9 cellular contexts compared by ENCODE assay signal in the genomic region with DNA sequence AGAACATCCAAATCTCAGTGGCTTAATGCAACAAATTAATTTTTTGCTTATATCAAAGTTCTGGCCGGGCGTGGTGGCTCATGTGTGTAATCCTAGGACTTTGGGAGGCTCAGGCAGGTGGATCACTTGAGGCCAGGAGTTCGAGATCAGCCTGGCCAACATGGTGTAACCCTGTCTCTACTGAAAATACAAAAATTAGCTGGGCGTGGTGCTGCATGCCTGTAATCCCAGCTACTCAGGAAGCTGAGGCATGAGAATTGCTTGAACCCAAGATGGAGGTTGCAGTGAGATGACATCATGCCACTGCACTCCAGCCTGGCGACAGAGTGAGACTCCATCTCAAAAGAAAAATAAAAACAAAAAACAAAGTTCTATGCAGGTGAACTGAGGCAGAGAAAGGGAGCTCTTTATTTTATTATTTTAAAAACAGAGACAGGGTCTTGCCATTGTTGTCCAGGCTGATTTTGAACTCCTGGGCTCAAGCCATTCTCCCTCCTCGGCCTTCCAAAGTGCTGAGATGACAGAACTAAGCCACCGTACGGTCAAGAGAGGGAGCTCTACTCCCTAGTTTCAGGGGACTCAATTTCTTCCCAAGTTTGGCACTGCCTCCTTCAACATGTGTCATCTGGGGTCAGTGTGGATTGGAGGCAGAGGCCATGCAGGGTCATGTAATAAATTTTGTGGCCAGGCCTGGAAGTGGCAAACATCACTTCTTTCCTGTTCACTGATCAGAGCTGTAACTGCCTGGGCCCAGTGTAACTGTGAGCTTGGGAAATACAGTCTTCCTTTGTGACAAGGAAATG. TPM values are rescaled to one million over a fixed set of nuclear protein-coding genes. Genes with fewer than 3 reads are reported as not detected.
A peak's percentile ranks its signal among the peaks of the same experiment; 100 is the strongest.
DNase-seq lines count a peak whose midpoint lies in the region; ATAC-seq and TF ChIP-seq lines count a peak whose summit lies in the region.
"Had no signal": no experiment of that assay in that cellular context is flagged by ENCODE, and none has a peak within 500 bp of the region (broad histone marks: within the 10 kb centered on the region; RNA-seq: fewer than 3 reads in every experiment).

No MANE protein-coding gene starts in this region.

- H3K27ac Mint-ChIP-seq in memory B cell: peak overlapping the region; percentile 94

- no peaks in the 10 kb centered on the region for H3K9me2 ChIP-seq in OCI-LY1 (ENCODE audit: low read depth, low read length)

- in situ Hi-C loops in G401 (cut with HindIII; ENCODE audit: low sequenced_read_pairs): no loop called here

- H3K9me3 Mint-ChIP-seq in memory B cell: no peaks in the 10 kb centered on the region

- peaks cover 23% of the 10 kb centered on the region; the same call in 1 of the 2 replicates for H3F3A ChIP-seq in OCI-LY1 (ENCODE audit: insufficient read depth, low read length)

- intact Hi-C loops in colonic mucosa (cut with DNase I): loop anchor here (10.0 kb wide), 1 partner anchor 310 kb away; no protein-coding TSS in a partner anchor

- peak overlapping the region; percentile 17 for H3K4me3 Mint-ChIP-seq in memory B cell

- H3K9me3 ChIP-seq in OCI-LY1 (ENCODE audit: low read length): no peaks in the 10 kb centered on the region
- no peaks in the 10 kb centered on the region for H3K9me3 ChIP-seq in colonic mucosa
- H3K9me3 ChIP-seq: neutrophil had no signal

- peak overlapping the region; percentile 93 for H3K27ac ChIP-seq in OCI-LY1 (ENCODE audit: low read depth, low read length, poor library complexity, severe bottlenecking)
- H3K27ac ChIP-seq in colonic mucosa: no peak overlapping the region
- H3K27ac ChIP-seq: neutrophil had no signal

- no peak for ATAC-seq in memory B cell (ENCODE audit: low read depth)
- ATAC-seq in HG02763 (IDR thresholded peaks at IDR 0.05; ENCODE audit: unreplicated experiment): no peak
- ATAC-seq in HG03196 (IDR thresholded peaks at IDR 0.05; ENCODE audit: unreplicated experiment): no peak

- H3K27me3 ChIP-seq in OCI-LY1 (ENCODE audit: insufficient read depth, low read length) (no peaks in the 10 kb centered on the region), colonic mucosa (no peaks in the 10 kb centered on the region)
- H3K27me3 ChIP-seq: neutrophil had no signal

- DNase-seq in AG08396 (ENCODE audit: low spot score): peak; percentile 77
- peak; percentile 58 for DNase-seq in G401 (ENCODE audit: low spot score)
- peak; percentile 44 for DNase-seq in colonic mucosa
- no peak for DNase-seq in memory B cell (ENCODE audit: low spot score in 2 of 2)
- no peak for DNase-seq in NCI-H2171 treated with DMSO at 0.1 percent for 48 hours (lab: John Stamatoyannopoulos, UW)

- H3K4me2 ChIP-seq in OCI-LY1 (ENCODE audit: low read length): peak overlapping the region; percentile 90

- H2AFZ ChIP-seq in OCI-LY1 (ENCODE audit: low read length): no peak overlapping the region

- peaks cover 45% of the 10 kb centered on the region for H3K4me1 Mint-ChIP-seq in memory B cell

- H4K20me1 ChIP-seq in OCI-LY1 (ENCODE audit: insufficient read depth, low read length): no peaks in the 10 kb centered on the region

- TF ChIP-seq CTCF in OCI-LY1 (IDR thresholded peaks at IDR 0.05; ENCODE audit: low read length) (peak; percentile 78), colonic mucosa (IDR thresholded peaks at IDR 0.05) (no peak)

- no peaks in the 10 kb centered on the region for H3K27me3 Mint-ChIP-seq in memory B cell

- peak overlapping the region; percentile 76 for H3K4me3 ChIP-seq in OCI-LY1 (ENCODE audit: low read depth, low read length, poor library complexity, severe bottlenecking)
- H3K4me3 ChIP-seq in colonic mucosa: no peak overlapping the region

- H3K79me2 ChIP-seq in OCI-LY1 (ENCODE audit: insufficient read depth, low read length): no peaks in the 10 kb centered on the region

- peaks cover 24% of the 10 kb centered on the region for H3K36me3 ChIP-seq in OCI-LY1 (ENCODE audit: insufficient read depth, low read length)
- no peaks in the 10 kb centered on the region for H3K36me3 ChIP-seq in colonic mucosa

- peaks cover 14% of the 10 kb centered on the region for H3K36me3 Mint-ChIP-seq in memory B cell

- peaks cover 56% of the 10 kb centered on the region for H3K4me1 ChIP-seq in OCI-LY1 (ENCODE audit: insufficient read depth, low read length, severe bottlenecking)
- peaks cover 20% of the 10 kb centered on the region for H3K4me1 ChIP-seq in colonic mucosa

- H3K9ac ChIP-seq in OCI-LY1 (ENCODE audit: low read length) (peak overlapping the region; percentile 89), colonic mucosa (ENCODE audit: low read depth in 2 of 2, low read length in 2 of 2) (peak overlapping the region in 1 of 2 donors; percentile 9)

RNA-seq across cellular contexts. Expression of a gene that starts 2.4 kb away (rescaled TPM):
- total RNA-seq in G401 (2014; rRNA removed; shearing (Covaris generic)): 22.3 and 26.3 TPM in 2 replicates
- 10 to 100 TPM; 25.4 to 40.6 TPM for total RNA-seq in colonic mucosa

RNA-seq across cellular contexts. Expression of a gene that starts 21.4 kb away (rescaled TPM):
- total RNA-seq in G401 (2014; rRNA removed; shearing (Covaris generic)): 240 and 476 TPM in 2 replicates
- 100 to 1,000 TPM; 281 to 309 TPM for total RNA-seq in colonic mucosa

RNA-seq across cellular contexts. Expression of a gene that starts 34.5 kb away (rescaled TPM):
- total RNA-seq in G401 (2014; rRNA removed; shearing (Covaris generic)): 7.9 and 13.4 TPM in 2 replicates
- total RNA-seq in colonic mucosa: 1 to 10 TPM; 7.4 to 9.2 TPM

Comparison
In these comparisons a context has a peak if more than half of its experiments do, and no peak if none do; other contexts are left out.
1. DNase-seq: peak in AG08396 (single experiment), G401 (single experiment) and colonic mucosa (single experiment); none in memory B cell (0 of 2) and NCI-H2171 treated with DMSO at 0.1 percent for 48 hours (single experiment).